8 cellular contexts compared by ENCODE assay signal in the genomic region with DNA sequence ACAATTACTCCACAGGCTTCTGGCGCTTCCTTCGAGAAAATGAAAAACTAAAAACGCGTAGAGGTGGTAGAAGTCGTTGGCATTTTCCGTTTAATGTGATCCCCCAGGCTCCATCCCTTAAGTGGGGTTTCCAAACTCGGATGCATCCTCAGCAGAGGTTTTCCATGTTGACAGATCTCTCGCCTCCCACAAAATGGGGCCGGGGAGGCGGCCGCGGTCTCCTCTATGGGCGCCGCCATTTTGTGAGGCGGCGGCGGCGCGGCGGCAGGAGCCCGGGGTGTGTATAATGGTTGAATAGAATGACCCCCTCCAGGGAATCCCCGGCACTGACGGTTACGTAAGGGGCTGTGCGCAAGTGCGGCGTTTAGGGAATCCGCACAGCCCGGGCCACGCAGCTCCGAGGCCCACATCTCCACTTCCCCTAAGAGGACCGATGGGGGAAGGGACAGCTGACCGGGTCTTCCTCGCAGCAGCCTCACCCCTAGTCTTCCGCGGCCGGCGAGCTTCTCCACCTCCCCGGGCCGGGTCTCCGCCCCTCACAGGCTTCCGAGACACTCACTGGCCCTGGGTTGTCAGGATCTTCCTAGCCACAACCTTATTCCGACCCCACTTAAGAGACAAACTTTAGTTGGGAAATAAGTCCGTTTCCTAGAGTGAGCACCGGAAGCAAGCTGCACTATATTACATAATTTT. TPM values are rescaled to one million over a fixed set of nuclear protein-coding genes. Genes with fewer than 3 reads are reported as not detected.
A peak's percentile ranks its signal among the peaks of the same experiment; 100 is the strongest.
DNase-seq lines count a peak whose midpoint lies in the region; ATAC-seq and TF ChIP-seq lines count a peak whose summit lies in the region.

No MANE protein-coding gene starts in this region.

- H3K27me3 Mint-ChIP-seq in H9 (ENCODE audit: low read depth) (no peaks in the 10 kb centered on the region), nephron (ENCODE audit: low read depth) (no peaks in the 10 kb centered on the region)

- DNase-seq in H9, result peak; percentile 97
- peak; percentile 95 for DNase-seq in M059J (ENCODE audit: low read depth)
- peak; percentile 95 for DNase-seq in activated effector memory CD4-positive, alpha-beta T cell treated with anti-CD3 and anti-CD28 coated beads, Interleukin-2, amount 50 U/mL, for 16 hours
- DNase-seq in fibroblast of the aortic adventitia (ENCODE audit: low read depth), result peak; percentile 98
- DNase-seq in stimulated activated naive CD8-positive, alpha-beta T cell treated with anti-CD3 and anti-CD28 coated beads, Interleukin-15, Interleukin-2, amounts not matched to agents 100 U/mL and 50 U/mL, for 24 hours, result peak; percentile 87

- H4K8ac ChIP-seq in H9 (replicated peaks; ENCODE audit: insufficient read length, low read depth, low read length), result no peak overlapping the region

- no peak for TF ChIP-seq CTCF in H9 (conservative IDR thresholded peaks at IDR 0.05)
- no peak for TF ChIP-seq CTCF in fibroblast of the aortic adventitia (IDR thresholded peaks at IDR 0.05; ENCODE audit: insufficient read depth, low read length)
- no peak for TF ChIP-seq CTCF in nephron (IDR thresholded peaks at IDR 0.05; ENCODE audit: unreplicated experiment in 3 of 3)

- no peak overlapping the region for H3T11ph ChIP-seq in H9 (ENCODE audit: low read length)

- H3K36me3 Mint-ChIP-seq in H9 (ENCODE audit: insufficient read depth in 1 of 3, low read depth in 3 of 3), result peaks cover 3 to 9% (median 8%) of the 10 kb centered on the region in 3 experiments; a peak in 5 of 7 replicates
- H3K36me3 Mint-ChIP-seq in nephron (ENCODE audit: low read depth), result peaks cover 7% of the 10 kb centered on the region

- WGBS in H9 (ENCODE audit: extremely low coverage, insufficient read length, low lambda C conversion rate), result no CpG with 5 or more reads among the region's 45 CpGs

- no peaks in the 10 kb centered on the region; the same call in 1 of the 2 replicates for H3K79me2 ChIP-seq in H9 (ENCODE audit: insufficient read depth, low read length)

- ATAC-seq in stimulated activated naive CD8-positive, alpha-beta T cell treated with anti-CD3 and anti-CD28 coated beads, Interleukin-15, Interleukin-2, amounts not matched to agents 100 U/mL and 50 U/mL, for 24 hours, result peak; percentile 68

- H3K4me1 ChIP-seq in ES-I3 (ENCODE audit: insufficient read depth, low read length), result peaks cover 5% of the 10 kb centered on the region; the same call in 1 of the 2 replicates
- no peaks in the 10 kb centered on the region for H3K4me1 ChIP-seq in H9 (ENCODE audit: insufficient read depth, low read length)

- peak overlapping the region; percentile 91 for H3K4me3 ChIP-seq in fibroblast of the aortic adventitia (ENCODE audit: low read depth, low read length)

- no peak overlapping the region for H2BK12ac ChIP-seq in H9 (ENCODE audit: insufficient read length, low read depth, low read length)

- H2AK5ac ChIP-seq in H9 (ENCODE audit: insufficient read length, low read length), result no peak overlapping the region

- no peak overlapping the region for H4K91ac ChIP-seq in H9 (ENCODE audit: insufficient read length, low read depth, low read length)

- H3K79me1 ChIP-seq in H9 (ENCODE audit: insufficient read depth, low read depth, low read length, poor library complexity, severe bottlenecking), result no peaks in the 10 kb centered on the region

- H2AFZ ChIP-seq in H9 (ENCODE audit: low read length), result no peak overlapping the region

- TF ChIP-seq POLR2A in Raji (IDR thresholded peaks at IDR 0.05; ENCODE audit: insufficient read depth, low read depth, low read length), result peak; percentile 76

- H2BK20ac ChIP-seq in H9 (ENCODE audit: low read depth, low read length, poor library complexity, severe bottlenecking), result no peak overlapping the region

- H3K4me1 Mint-ChIP-seq in H9 (peaks cover 12 to 13% of the 10 kb centered on the region in 2 experiments), nephron (peaks cover 28% of the 10 kb centered on the region)

- H3K23ac ChIP-seq in H9 (ENCODE audit: insufficient read length, low read depth, low read length), result no peak overlapping the region

- no peaks in the 10 kb centered on the region for H4K20me1 ChIP-seq in H9 (ENCODE audit: control insufficient read depth, insufficient read depth, insufficient read length)

- peaks cover 7% of the 10 kb centered on the region for H3K23me2 ChIP-seq in H9 (ENCODE audit: insufficient read length, low read depth, low read length, poor library complexity, severe bottlenecking)

- H4K5ac ChIP-seq in H9 (ENCODE audit: insufficient read length, low read depth, low read length), result no peak overlapping the region

- H2BK15ac ChIP-seq in H9 (ENCODE audit: low read depth, low read length), result no peak overlapping the region

- no peaks in the 10 kb centered on the region for H3K9me3 ChIP-seq in ES-I3 (ENCODE audit: control insufficient read depth, insufficient read depth, low read length)
- H3K9me3 ChIP-seq in H9 (ENCODE audit: control insufficient read depth, low read depth, low read length), result no peaks in the 10 kb centered on the region

- H3K27ac ChIP-seq in H9 (ENCODE audit: insufficient read length, low read depth, low read length), result peak overlapping the region; percentile 84

- H2BK120ac ChIP-seq in H9 (ENCODE audit: low read depth, low read length, poor library complexity, severe bottlenecking), result no peak overlapping the region

- no peaks in the 10 kb centered on the region for H3K27me3 ChIP-seq in H9 (ENCODE audit: insufficient read depth, low read length)

- peak overlapping the region; percentile 60 for H3K18ac ChIP-seq in H9 (ENCODE audit: insufficient read length, low read depth, low read length)

- no peak overlapping the region for H3K4ac ChIP-seq in H9 (ENCODE audit: low read depth, low read length)

- H3K27ac Mint-ChIP-seq in H9 (peak overlapping the region; percentile 99), nephron (peak overlapping the region; percentile 95 to 97 (median 97))

- H3K9ac ChIP-seq in ES-I3 (ENCODE audit: low read depth, low read length) (peak overlapping the region; percentile 89), H9 (ENCODE audit: extremely low read depth, insufficient read length, low read length) (peak overlapping the region; percentile 94)

- H3K14ac ChIP-seq in H9 (ENCODE audit: insufficient read depth, low read length), result peak overlapping the region; percentile 77; the same call in 1 of the 2 replicates

- H3K56ac ChIP-seq in H9 (ENCODE audit: insufficient read length, low read depth, low read length), result no peak overlapping the region

- peak overlapping the region; percentile 72 for H3K4me2 ChIP-seq in H9 (ENCODE audit: insufficient read depth, insufficient read length, low read length)

- H3K4me3 Mint-ChIP-seq in H9 (peak overlapping the region; percentile 90 to 99), nephron (peak overlapping the region; percentile 99 to 100 (median 99))

- peaks cover 2% of the 10 kb centered on the region; the same call in 1 of the 2 replicates for H3K36me3 ChIP-seq in ES-I3 (ENCODE audit: insufficient read depth, low read length)

- H3K9me3 Mint-ChIP-seq in H9 (no peaks in the 10 kb centered on the region), nephron (no peaks in the 10 kb centered on the region)

- no peak overlapping the region for H2BK5ac ChIP-seq in H9 (ENCODE audit: insufficient read length, low read length)

RNA-seq across cellular contexts. Expression of a gene that starts 2.1 kb away (rescaled TPM):
- total RNA-seq in H9 (2021) (61.9 and 63.8 TPM in 2 replicates), fibroblast of the aortic adventitia (ENCODE audit: low replicate concordance) (17.5 and 25.0 TPM in 2 replicates)
- total RNA-seq in M059J (2014; rRNA removed; shearing (Covaris generic)), result 8.7 and 11.0 TPM in 2 replicates

Comparison
In these comparisons a context has a peak if more than half of its experiments do, and no peak if none do; other contexts are left out.
1. Peak in every context shown above with its lines: DNase-seq, ATAC-seq, H3K4me3 ChIP-seq and H3K27ac ChIP-seq.